ENCODE assay signal across 14 cellular contexts in the genomic region with DNA sequence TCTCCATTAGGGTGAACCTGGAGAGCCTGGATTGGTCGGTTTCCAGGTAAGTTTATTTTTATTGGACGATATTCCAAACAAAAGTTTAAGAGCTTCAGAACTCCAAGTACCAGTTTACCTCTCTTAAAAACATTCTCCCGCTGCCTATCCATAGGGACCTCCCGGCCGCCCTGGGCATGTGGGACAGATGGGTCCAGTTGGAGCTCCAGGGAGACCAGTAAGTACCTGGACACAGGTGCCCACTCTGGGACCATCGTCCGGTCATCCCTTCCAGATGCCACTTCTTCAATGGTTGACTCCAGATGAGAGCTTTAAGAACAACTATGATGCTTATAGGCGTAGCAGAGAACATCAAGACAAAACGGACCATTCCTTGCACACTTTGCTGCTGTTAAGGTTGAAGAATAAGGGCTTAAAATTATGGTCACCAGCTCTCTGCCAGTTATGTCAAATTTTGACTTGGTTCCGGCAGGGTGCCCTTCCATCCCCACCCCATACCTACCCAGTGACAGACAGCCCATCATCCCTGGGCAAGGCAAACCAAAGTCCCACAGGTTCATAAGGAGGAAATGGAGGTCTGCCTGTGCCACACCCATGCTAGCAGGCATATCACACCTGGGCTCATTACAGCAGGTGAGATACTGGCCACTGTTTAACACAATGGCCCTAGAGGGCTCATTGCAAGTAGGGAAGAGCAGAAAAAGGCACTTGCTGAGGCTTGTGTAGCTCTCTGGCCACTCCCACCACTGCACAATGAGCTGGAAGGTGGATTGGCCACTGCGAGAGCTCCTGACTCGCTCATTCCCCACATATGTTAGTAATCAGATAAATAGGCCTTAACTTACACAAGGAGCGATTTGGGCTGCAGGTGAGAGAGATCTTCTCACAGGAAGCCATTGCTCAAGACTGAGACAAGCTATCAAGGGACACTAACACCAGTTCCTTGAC.
"Had no signal": no experiment of that assay in that cellular context is flagged by ENCODE, and none has a peak within 500 bp of the region (broad histone marks: within the 10 kb centered on the region; RNA-seq: fewer than 3 reads in every experiment).

No MANE protein-coding gene starts in this region.

- H3K27me3 ChIP-seq: adrenal gland, vagina had no signal

- H3K4me3 ChIP-seq: adrenal gland, lung, suprapubic skin, vagina had no signal

- H3K4me1 ChIP-seq: suprapubic skin, vagina had no signal

- DNase-seq: activated CD4-positive, alpha-beta T cell treated with anti-CD3 and anti-CD28 coated beads, Interleukin-2, amount 50 U/mL, for 1 hour; activated gamma-delta T cell; activated T-cell treated with anti-CD3 and anti-CD28 coated beads, Interleukin-2, amount 50 U/mL, for 72 hours; endodermal cell; erythroblast; midbrain; nephron progenitor cell; nucleus accumbens; stimulated activated naive CD8-positive, alpha-beta T cell treated with anti-CD3 and anti-CD28 coated beads, Interleukin-15, Interleukin-2, amounts not matched to agents 100 U/mL and 50 U/mL, for 24 hours; T1000 had no signal

- H3K9me3 ChIP-seq: adrenal gland, suprapubic skin, vagina had no signal

- H3K27ac ChIP-seq: adrenal gland, suprapubic skin, vagina had no signal

- ATAC-seq: activated T-cell treated with anti-CD3 and anti-CD28 coated beads, Interleukin-2, amount 50 U/mL, for 72 hours; stimulated activated naive CD8-positive, alpha-beta T cell treated with anti-CD3 and anti-CD28 coated beads, Interleukin-15, Interleukin-2, amounts not matched to agents 100 U/mL and 50 U/mL, for 24 hours had no signal
